ENCODE assay signal across 10 cellular contexts in the genomic region with DNA sequence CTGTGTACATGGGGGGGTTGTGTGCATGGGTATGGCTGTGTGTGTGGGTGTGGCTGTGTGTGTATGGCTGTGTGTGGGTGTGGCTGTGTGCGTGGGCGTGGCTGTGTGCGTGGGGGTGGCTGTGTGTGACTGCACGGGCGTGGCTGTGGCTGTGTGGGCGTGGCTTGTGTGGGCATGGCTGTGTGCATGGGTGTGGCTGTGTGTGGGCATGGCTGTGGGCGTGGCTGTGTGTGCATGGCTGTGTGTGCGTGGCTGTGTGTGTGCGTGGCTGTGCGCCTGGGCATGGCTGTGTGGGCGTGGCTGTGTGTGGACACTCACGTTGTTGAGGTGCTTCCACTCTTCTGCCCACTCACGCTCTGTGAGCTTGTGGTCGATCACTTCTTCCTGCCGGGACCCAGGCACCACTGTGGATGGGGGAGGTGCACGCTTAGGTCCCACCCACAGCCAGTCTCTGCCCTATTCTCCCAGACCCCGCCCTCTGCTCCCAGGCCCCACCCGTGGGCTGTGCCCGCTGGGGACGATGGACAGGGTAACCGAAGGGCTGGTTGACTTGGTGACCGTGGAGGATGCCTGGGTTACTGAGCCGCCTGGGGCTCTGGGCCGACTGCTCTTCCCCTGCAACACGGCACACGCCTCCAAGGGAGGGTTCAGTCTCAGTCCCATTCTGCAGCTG. TPM values are rescaled to one million over a fixed set of nuclear protein-coding genes. Genes with fewer than 3 reads are reported as not detected.
DNase-seq lines count a peak whose midpoint lies in the region; ATAC-seq and TF ChIP-seq lines count a peak whose summit lies in the region.
"Had no signal": no experiment of that assay in that cellular context is flagged by ENCODE, and none has a peak within 500 bp of the region (broad histone marks: within the 10 kb centered on the region; RNA-seq: fewer than 3 reads in every experiment).

No MANE protein-coding gene starts in this region.

- DNase-seq in activated naive CD4-positive, alpha-beta T cell treated with anti-CD3 and anti-CD28 coated beads for 36 hours, result no peak
- no peak for DNase-seq in activated naive CD4-positive, alpha-beta T cell treated with Interleukin-2 at 50 U/mL for 16 hours
- peak; percentile 17 for DNase-seq in NCI-H69 (lab: John Stamatoyannopoulos, UW)
- peak; percentile 21 for DNase-seq in epithelial cell of esophagus (ENCODE audit: low read depth)
- no peak for DNase-seq in stimulated activated naive B cell treated with anti-CD40 and anti-IgM and Interleukin-4, amounts not matched to agents 10 μg/mL and 1 μg/mL and 100 μg/mL, for 72 hours
- DNase-seq in SW 1271 (lab: John Stamatoyannopoulos, UW), result no peak
- DNase-seq in esophagus squamous epithelium (lab: John Stamatoyannopoulos, UW), result no peak
- no peak for DNase-seq in esophagus muscularis mucosa (ENCODE audit: extremely low spot score)

- intact Hi-C loops in activated naive CD4-positive, alpha-beta T cell treated with anti-CD3 and anti-CD28 coated beads for 36 hours (cut with micrococcal nuclease), result no loop called here
- intact Hi-C loops in esophagus squamous epithelium (cut with DNase I) (no loop called here), esophagus muscularis mucosa (cut with DNase I) (no loop called here)

- CTCF ChIA-PET in activated naive CD4-positive, alpha-beta T cell treated with anti-CD3 and anti-CD28 coated beads for 36 hours (lab: Charles Lee), result no interaction called here

- peak in 1 of 2 donors; percentile 13 for ATAC-seq in stimulated activated naive B cell treated with anti-CD40 and anti-IgM and Interleukin-4, amounts not matched to agents 10 μg/mL and 1 μg/mL and 100 μg/mL, for 72 hours (replicated peaks)
- ATAC-seq: body of pancreas had no signal

- TF ChIP-seq CTCF in epithelial cell of esophagus (IDR thresholded peaks at IDR 0.05; ENCODE audit: insufficient read depth, low read depth, low read length, missing control alignments), result no peak
- no peak for TF ChIP-seq CTCF in esophagus squamous epithelium (IDR thresholded peaks at IDR 0.05)
- TF ChIP-seq CTCF in esophagus muscularis mucosa (IDR thresholded peaks at IDR 0.05), result no peak

- H3K9me3 ChIP-seq in esophagus squamous epithelium (no peaks in the 10 kb centered on the region), esophagus muscularis mucosa (no peaks in the 10 kb centered on the region)
- H3K9me3 ChIP-seq: body of pancreas, vagina had no signal

- TF ChIP-seq POLR2A in esophagus squamous epithelium (IDR thresholded peaks at IDR 0.05), result no peak
- no peak for TF ChIP-seq POLR2A in esophagus muscularis mucosa (IDR thresholded peaks at IDR 0.05; ENCODE audit: low read depth)

- no peak overlapping the region for H3K4me3 ChIP-seq in epithelial cell of esophagus (ENCODE audit: low read length)
- H3K4me3 ChIP-seq in esophagus squamous epithelium, result no peak overlapping the region
- no peak overlapping the region for H3K4me3 ChIP-seq in esophagus muscularis mucosa
- H3K4me3 ChIP-seq: body of pancreas, vagina had no signal

- WGBS in esophagus squamous epithelium, 2 donors, result 65 to 76% methylated on average over 12 to 22 of the region's 26 CpGs
- WGBS in esophagus muscularis mucosa, result 83% methylated on average over 20 of the region's 26 CpGs

- peak overlapping the region; percentile 41 for H3K27ac Mint-ChIP-seq in activated naive CD4-positive, alpha-beta T cell treated with anti-CD3 and anti-CD28 coated beads for 36 hours
- H3K27ac Mint-ChIP-seq in stimulated activated naive B cell treated with anti-CD40 and anti-IgM and Interleukin-4, amounts not matched to agents 10 μg/mL and 1 μg/mL and 100 μg/mL, for 72 hours, result peak overlapping the region; percentile 79

- H3K36me3 Mint-ChIP-seq in activated naive CD4-positive, alpha-beta T cell treated with anti-CD3 and anti-CD28 coated beads for 36 hours (ENCODE audit: low read depth), result no peaks in the 10 kb centered on the region
- H3K36me3 Mint-ChIP-seq in stimulated activated naive B cell treated with anti-CD40 and anti-IgM and Interleukin-4, amounts not matched to agents 10 μg/mL and 1 μg/mL and 100 μg/mL, for 72 hours, result peaks cover 44 to 56% of the 10 kb centered on the region in 2 donors

- peaks cover 2% of the 10 kb centered on the region for H3K4me1 Mint-ChIP-seq in activated naive CD4-positive, alpha-beta T cell treated with anti-CD3 and anti-CD28 coated beads for 36 hours (ENCODE audit: low read depth)
- peaks cover 11 to 12% of the 10 kb centered on the region in 2 donors for H3K4me1 Mint-ChIP-seq in stimulated activated naive B cell treated with anti-CD40 and anti-IgM and Interleukin-4, amounts not matched to agents 10 μg/mL and 1 μg/mL and 100 μg/mL, for 72 hours

- H3K4me3 Mint-ChIP-seq in activated naive CD4-positive, alpha-beta T cell treated with anti-CD3 and anti-CD28 coated beads for 36 hours, result no peak overlapping the region
- H3K4me3 Mint-ChIP-seq in stimulated activated naive B cell treated with anti-CD40 and anti-IgM and Interleukin-4, amounts not matched to agents 10 μg/mL and 1 μg/mL and 100 μg/mL, for 72 hours, result no peak overlapping the region

- H3K27ac ChIP-seq in esophagus squamous epithelium (no peak overlapping the region), esophagus muscularis mucosa (replicated peaks in 1 of 4) (no peak overlapping the region)
- H3K27ac ChIP-seq: body of pancreas, vagina had no signal

- peaks cover 0 to 49% (median 5%) of the 10 kb centered on the region in 3 donors for H3K36me3 ChIP-seq in esophagus squamous epithelium
- H3K36me3 ChIP-seq in esophagus muscularis mucosa, result peaks cover 0 to 83% (median 31%) of the 10 kb centered on the region in 4 donors
- H3K36me3 ChIP-seq: vagina had no signal

- no peaks in the 10 kb centered on the region for H3K9me3 Mint-ChIP-seq in activated naive CD4-positive, alpha-beta T cell treated with anti-CD3 and anti-CD28 coated beads for 36 hours
- peaks cover 0 to 5% of the 10 kb centered on the region in 2 donors for H3K9me3 Mint-ChIP-seq in stimulated activated naive B cell treated with anti-CD40 and anti-IgM and Interleukin-4, amounts not matched to agents 10 μg/mL and 1 μg/mL and 100 μg/mL, for 72 hours

- H3K4me1 ChIP-seq in esophagus squamous epithelium (peaks cover 17 to 64% (median 17%) of the 10 kb centered on the region in 3 donors), esophagus muscularis mucosa (peaks cover 26 to 34% (median 28%) of the 10 kb centered on the region in 4 donors)
- H3K4me1 ChIP-seq: body of pancreas had no signal

- H3K27me3 ChIP-seq in esophagus squamous epithelium, result peaks cover 0 to 25% (median 0%) of the 10 kb centered on the region in 4 donors
- H3K27me3 ChIP-seq in esophagus muscularis mucosa, result peaks cover 0 to 69% (median 0%) of the 10 kb centered on the region in 4 donors
- H3K27me3 ChIP-seq: body of pancreas, vagina had no signal

- no peak for TF ChIP-seq EP300 in esophagus muscularis mucosa (IDR thresholded peaks at IDR 0.05)

- no peaks in the 10 kb centered on the region for H3K27me3 Mint-ChIP-seq in activated naive CD4-positive, alpha-beta T cell treated with anti-CD3 and anti-CD28 coated beads for 36 hours (ENCODE audit: low read depth)
- no peaks in the 10 kb centered on the region for H3K27me3 Mint-ChIP-seq in stimulated activated naive B cell treated with anti-CD40 and anti-IgM and Interleukin-4, amounts not matched to agents 10 μg/mL and 1 μg/mL and 100 μg/mL, for 72 hours

RNA-seq across cellular contexts. Expression of a gene that starts 16.0 kb away (rescaled TPM):
- not detected for total RNA-seq in activated naive CD4-positive, alpha-beta T cell treated with anti-CD3 and anti-CD28 coated beads for 36 hours
- total RNA-seq in esophagus squamous epithelium (not detected), esophagus muscularis mucosa (not detected)
- total RNA-seq: body of pancreas, vagina had no signal

RNA-seq across cellular contexts. Expression of a gene that starts 25.6 kb away (rescaled TPM):
- 10 to 100 TPM; 57.7 to 66.1 TPM for total RNA-seq in activated naive CD4-positive, alpha-beta T cell treated with anti-CD3 and anti-CD28 coated beads for 36 hours
- total RNA-seq in esophagus squamous epithelium (10 to 100 TPM; 20.7 to 29.7 (median 24.7) TPM), esophagus muscularis mucosa (10 to 100 TPM; 22.9 to 35.8 (median 29.6) TPM)

RNA-seq across cellular contexts. Expression of a gene that starts 25.7 kb away (rescaled TPM):
- total RNA-seq in activated naive CD4-positive, alpha-beta T cell treated with anti-CD3 and anti-CD28 coated beads for 36 hours, result 10 to 100 TPM; 10.9 to 11.2 TPM
- 10 to 100 TPM in 3 of 4 donors, 1 to 10 TPM in 1; 9.5 to 24.2 (median 20.5) TPM for total RNA-seq in esophagus squamous epithelium
- total RNA-seq in esophagus muscularis mucosa, result 10 to 100 TPM in 3 of 4 donors, 1 to 10 TPM in 1; 9.5 to 19.1 (median 11.0) TPM

Comparison
In these comparisons a context has a peak if more than half of its experiments do, and no peak if none do; other contexts are left out.
1. DNase-seq: peak in NCI-H69 (single experiment) and epithelial cell of esophagus (single experiment); none in activated naive CD4-positive, alpha-beta T cell treated with anti-CD3 and anti-CD28 coated beads for 36 hours (single experiment), activated naive CD4-positive, alpha-beta T cell treated with Interleukin-2 at 50 U/mL for 16 hours (single experiment), stimulated activated naive B cell treated with anti-CD40 and anti-IgM and Interleukin-4, amounts not matched to agents 10 μg/mL and 1 μg/mL and 100 μg/mL, for 72 hours (single experiment), SW 1271 (0 of 2), esophagus squamous epithelium (single experiment) and esophagus muscularis mucosa (single experiment).